ENCODE assay signal across 12 cellular contexts in genomic region chr3:46349484-46350261, GRCh38. TPM values are rescaled to one million over a fixed set of nuclear protein-coding genes. Genes with fewer than 3 reads are reported as not detected.
DNase-seq lines count a peak whose midpoint lies in the region; ATAC-seq, FAIRE-seq and TF ChIP-seq lines count a peak whose summit lies in the region.
"Had no signal": no experiment of that assay in that cellular context is flagged by ENCODE, and none has a peak within 500 bp of the region (broad histone marks: within the 10 kb centered on the region; RNA-seq: fewer than 3 reads in every experiment).

No MANE protein-coding gene starts in this region.

- intact Hi-C loops in dendritic cell treated with granulocyte-macrophage colony-stimulating factor and Interleukin-4, amounts not matched to agents 40 ng/mL and 50 ng/mL, for 4 days (cut with micrococcal nuclease): no loop called here
- intact Hi-C loops in left lung (cut with DNase I): no loop called here

- no peaks in the 10 kb centered on the region for H3K36me3 ChIP-seq in left lung

- no peak overlapping the region for H3K4me3 Mint-ChIP-seq in dendritic cell treated with granulocyte-macrophage colony-stimulating factor and Interleukin-4, amounts not matched to agents 40 ng/mL and 50 ng/mL, for 4 days

- peaks cover 10% of the 10 kb centered on the region for H3K9me3 Mint-ChIP-seq in dendritic cell treated with granulocyte-macrophage colony-stimulating factor and Interleukin-4, amounts not matched to agents 40 ng/mL and 50 ng/mL, for 4 days

- TF ChIP-seq CTCF in left lung (IDR thresholded peaks at IDR 0.05): no peak
- TF ChIP-seq CTCF in GM13977 (IDR thresholded peaks at IDR 0.05; ENCODE audit: extremely low read depth, insufficient read depth, missing control alignments): no peak

- H3K36me3 Mint-ChIP-seq in dendritic cell treated with granulocyte-macrophage colony-stimulating factor and Interleukin-4, amounts not matched to agents 40 ng/mL and 50 ng/mL, for 4 days (ENCODE audit: low read depth): no peaks in the 10 kb centered on the region

- ATAC-seq in GM21576 (IDR thresholded peaks at IDR 0.05; ENCODE audit: unreplicated experiment): peak; percentile 64
- no peak for ATAC-seq in left lung

- H3K9me3 ChIP-seq in left lung: no peaks in the 10 kb centered on the region

- no peak for DNase-seq in GM18507 (ENCODE audit: extremely low spot score, insufficient read length, low read depth)
- DNase-seq in Kasumi-1 (lab: John Stamatoyannopoulos, UW): peak; percentile 49 to 67
- DNase-seq in DMS153 treated with DMSO at 0.1 percent for 48 hours (lab: John Stamatoyannopoulos, UW; ENCODE audit: unreplicated experiment): no peak
- no peak for DNase-seq in DMS 273 (lab: John Stamatoyannopoulos, UW; ENCODE audit: unreplicated experiment)
- no peak for DNase-seq in left lung
- DNase-seq in GM13977 (ENCODE audit: low spot score): no peak
- DNase-seq: activated CD4-positive, alpha-beta T cell treated with anti-CD3 and anti-CD28 coated beads, Interleukin-2, amount 50 U/mL, for 1 hour; NCI-H774; retina had no signal

- in situ Hi-C loops in GM13977 (cut with MboI; ENCODE audit: low pct_unique_long_range_greater_than_20kb, low sequenced_read_pairs, unreplicated experiment): no loop called here

- H3K27ac ChIP-seq in left lung: no peak overlapping the region

- peak; percentile 87 for FAIRE-seq in GM18507 (lab: Jason Lieb, UNC)

- peak overlapping the region; percentile 37 for H3K27ac Mint-ChIP-seq in dendritic cell treated with granulocyte-macrophage colony-stimulating factor and Interleukin-4, amounts not matched to agents 40 ng/mL and 50 ng/mL, for 4 days

- H3K4me3 ChIP-seq in left lung: no peak overlapping the region

- no peaks in the 10 kb centered on the region for H3K27me3 Mint-ChIP-seq in dendritic cell treated with granulocyte-macrophage colony-stimulating factor and Interleukin-4, amounts not matched to agents 40 ng/mL and 50 ng/mL, for 4 days

- H3K4me1 Mint-ChIP-seq in dendritic cell treated with granulocyte-macrophage colony-stimulating factor and Interleukin-4, amounts not matched to agents 40 ng/mL and 50 ng/mL, for 4 days (ENCODE audit: low read depth): peaks cover 59% of the 10 kb centered on the region

- H3K27me3 ChIP-seq in left lung: no peaks in the 10 kb centered on the region

- peaks cover 4 to 17% of the 10 kb centered on the region in 2 donors for H3K4me1 ChIP-seq in left lung

RNA-seq across cellular contexts. Expression of gene CCR2, which starts 4.2 kb away (rescaled TPM):
- total RNA-seq in left lung: 10 to 100 TPM; 11.5 to 27.0 TPM
- total RNA-seq: dermis microvascular lymphatic vessel endothelial cell had no signal

RNA-seq across cellular contexts. Expression of gene CCR5, which starts 21.1 kb away (rescaled TPM):
- 10 to 100 TPM in 1 of 2 donors, 1 to 10 TPM in 1; 2.9 to 13.8 TPM for total RNA-seq in left lung
- total RNA-seq: dermis microvascular lymphatic vessel endothelial cell had no signal

RNA-seq across cellular contexts. Expression of gene CCRL2, which starts 57.4 kb away (rescaled TPM):
- 10 to 100 TPM; 18.9 to 37.1 TPM for total RNA-seq in left lung

Comparison
In these comparisons a context has a peak if more than half of its experiments do, and no peak if none do; other contexts are left out.
1. DNase-seq: peak in Kasumi-1 (2 of 2); none in GM18507 (single experiment), DMS153 treated with DMSO at 0.1 percent for 48 hours (single experiment), DMS 273 (single experiment), left lung (0 of 2) and GM13977 (single experiment).